ENCODE assay signal across 15 cellular contexts in the genomic region with DNA sequence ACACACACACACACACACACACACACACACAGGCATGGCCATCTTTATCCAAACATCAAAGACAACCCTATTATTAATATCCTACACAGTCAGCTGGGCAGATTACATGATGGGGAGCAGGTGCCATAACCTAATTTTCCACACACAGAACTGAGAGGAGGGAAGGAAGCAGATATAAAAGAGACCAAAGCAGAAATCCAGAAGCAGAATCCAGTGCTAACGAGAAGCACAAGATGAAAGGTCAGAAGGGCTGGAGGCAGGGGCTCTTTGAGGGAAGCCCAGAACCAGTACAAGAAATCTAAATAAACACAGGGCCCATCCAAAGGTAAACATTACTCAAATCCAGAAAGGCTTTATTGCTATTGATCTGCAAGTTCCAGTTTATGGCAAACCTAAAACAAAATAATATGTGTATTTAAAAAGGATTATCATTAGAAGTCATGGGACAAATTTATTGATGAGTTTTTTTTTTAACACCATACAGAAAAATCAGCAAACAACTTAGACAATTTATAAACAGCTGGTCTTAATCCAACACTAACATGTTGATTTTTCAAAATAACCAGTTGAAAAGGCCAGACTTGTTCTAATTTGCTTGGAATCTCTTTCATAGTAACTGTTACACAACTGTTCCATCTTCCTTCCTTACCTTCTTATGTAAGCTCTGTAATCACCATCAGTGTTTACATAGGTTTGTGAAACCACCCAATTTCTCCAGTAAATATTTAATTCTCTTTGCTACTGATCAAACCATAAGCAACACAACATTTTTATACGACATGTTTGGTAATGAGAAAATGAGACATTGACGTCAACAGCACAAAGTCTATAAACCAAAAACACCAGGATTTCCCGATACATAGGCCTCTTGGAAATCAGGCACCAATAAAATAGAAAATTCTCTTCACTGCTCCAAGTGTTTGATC. TPM values are rescaled to one million over a fixed set of nuclear protein-coding genes. Genes with fewer than 3 reads are reported as not detected.
DNase-seq lines count a peak whose midpoint lies in the region; ATAC-seq and TF ChIP-seq lines count a peak whose summit lies in the region.
"Had no signal": no experiment of that assay in that cellular context is flagged by ENCODE, and none has a peak within 500 bp of the region (broad histone marks: within the 10 kb centered on the region; RNA-seq: fewer than 3 reads in every experiment).

No MANE protein-coding gene starts in this region.

- no peak for ATAC-seq in WTC11
- no peak for ATAC-seq in stimulated activated memory B cell treated with anti-CD40 and anti-IgM and Interleukin-4, amounts not matched to agents 10 μg/mL and 1 μg/mL and 100 μg/mL, for 72 hours
- ATAC-seq: mucosa of descending colon, Panc1 had no signal

- POLR2A ChIA-PET in WTC11 (lab: Charles Lee), result interaction anchor here (1.1 kb wide), 1 partner anchor 208 kb away, joined by 4 read pairs; no protein-coding TSS in a partner anchor

- H3K4me3 ChIP-seq in right atrium auricular region, result no peak overlapping the region
- H3K4me3 ChIP-seq: BLaER1, mucosa of descending colon, transverse colon had no signal

- H3K27ac Mint-ChIP-seq in WTC11 (no peak overlapping the region; the same call in 1 of the 2 replicates), glutamatergic neuron (ENCODE audit: unreplicated experiment) (peak overlapping the region; percentile 24)
- H3K27ac Mint-ChIP-seq in stimulated activated memory B cell treated with anti-CD40 and anti-IgM and Interleukin-4, amounts not matched to agents 10 μg/mL and 1 μg/mL and 100 μg/mL, for 72 hours, result peak overlapping the region; percentile 62

- H3K27ac ChIP-seq in right atrium auricular region, result no peak overlapping the region
- H3K27ac ChIP-seq: BLaER1 had no signal

- TF ChIP-seq CTCF in WTC11 (IDR thresholded peaks at IDR 0.05) (no peak), glutamatergic neuron (IDR thresholded peaks at IDR 0.05; ENCODE audit: partially characterized antibody, unreplicated experiment) (no peak), right atrium auricular region (IDR thresholded peaks at IDR 0.05) (no peak)

- H3K4me3 Mint-ChIP-seq in WTC11 (no peak overlapping the region), glutamatergic neuron (ENCODE audit: unreplicated experiment) (no peak overlapping the region)
- no peak overlapping the region for H3K4me3 Mint-ChIP-seq in stimulated activated memory B cell treated with anti-CD40 and anti-IgM and Interleukin-4, amounts not matched to agents 10 μg/mL and 1 μg/mL and 100 μg/mL, for 72 hours

- DNase-seq in HuH-7.5 (ENCODE audit: low spot score), result peak; percentile 42
- DNase-seq in WTC11 (ENCODE audit: low spot score), result no peak
- no peak for DNase-seq in glutamatergic neuron
- DNase-seq in right atrium auricular region (ENCODE audit: low spot score), result no peak
- no peak for DNase-seq in NCI-H446 (lab: John Stamatoyannopoulos, UW)
- DNase-seq in COR-L47 (lab: John Stamatoyannopoulos, UW), result no peak
- DNase-seq: activated CD4-positive, alpha-beta T cell treated with anti-CD3 and anti-CD28 coated beads for 48 hours; aorta; mucosa of descending colon; MV-4-11; NCI-H345; transverse colon had no signal

- no peaks in the 10 kb centered on the region for H3K27me3 ChIP-seq in right atrium auricular region
- H3K27me3 ChIP-seq: BLaER1, transverse colon had no signal

- H3K36me3 ChIP-seq in right atrium auricular region, result peaks cover 7% of the 10 kb centered on the region
- H3K36me3 ChIP-seq: transverse colon had no signal

- H3K27me3 Mint-ChIP-seq in WTC11 (ENCODE audit: low read depth), result no peaks in the 10 kb centered on the region
- H3K27me3 Mint-ChIP-seq in glutamatergic neuron (ENCODE audit: unreplicated experiment), result no peaks in the 10 kb centered on the region
- no peaks in the 10 kb centered on the region for H3K27me3 Mint-ChIP-seq in stimulated activated memory B cell treated with anti-CD40 and anti-IgM and Interleukin-4, amounts not matched to agents 10 μg/mL and 1 μg/mL and 100 μg/mL, for 72 hours

- no peaks in the 10 kb centered on the region for H3K9me3 Mint-ChIP-seq in WTC11
- no peaks in the 10 kb centered on the region for H3K9me3 Mint-ChIP-seq in glutamatergic neuron (ENCODE audit: unreplicated experiment)
- H3K9me3 Mint-ChIP-seq in stimulated activated memory B cell treated with anti-CD40 and anti-IgM and Interleukin-4, amounts not matched to agents 10 μg/mL and 1 μg/mL and 100 μg/mL, for 72 hours, result no peaks in the 10 kb centered on the region

- H3K36me3 Mint-ChIP-seq in WTC11, result peaks cover 11% of the 10 kb centered on the region
- peaks cover 4% of the 10 kb centered on the region for H3K36me3 Mint-ChIP-seq in glutamatergic neuron (ENCODE audit: unreplicated experiment)
- peaks cover 62% of the 10 kb centered on the region for H3K36me3 Mint-ChIP-seq in stimulated activated memory B cell treated with anti-CD40 and anti-IgM and Interleukin-4, amounts not matched to agents 10 μg/mL and 1 μg/mL and 100 μg/mL, for 72 hours

- peaks cover 0 to 6% of the 10 kb centered on the region in 2 donors for H3K4me1 ChIP-seq in right atrium auricular region
- H3K4me1 ChIP-seq: BLaER1 had no signal

- H3K9me3 ChIP-seq in right atrium auricular region, result no peaks in the 10 kb centered on the region
- H3K9me3 ChIP-seq: BLaER1, mucosa of descending colon, transverse colon had no signal

- CTCF ChIA-PET in WTC11 (lab: Charles Lee), result interaction anchor here (0.9 to 1.6 kb wide), 4 partner anchors 31 to 243 kb away, joined by 3 to 5 read pairs (median 4); no protein-coding TSS in a partner anchor

- peaks cover 21% of the 10 kb centered on the region for H3K4me1 Mint-ChIP-seq in WTC11
- peaks cover 2% of the 10 kb centered on the region for H3K4me1 Mint-ChIP-seq in glutamatergic neuron (ENCODE audit: low read depth, unreplicated experiment)
- peaks cover 56% of the 10 kb centered on the region for H3K4me1 Mint-ChIP-seq in stimulated activated memory B cell treated with anti-CD40 and anti-IgM and Interleukin-4, amounts not matched to agents 10 μg/mL and 1 μg/mL and 100 μg/mL, for 72 hours

TF ChIP-seq in WTC11, 78 proteins besides CTCF, POLR2A, EP300 and RAD21:
- TF ChIP-seq SMAD4 (CRISPR knock-in tag; IDR thresholded peaks at IDR 0.05) (no peak), GABPB1 (CRISPR knock-in tag; IDR thresholded peaks at IDR 0.05) (peak; percentile 83)

RNA-seq across cellular contexts. Expression of a gene that starts 34.2 kb away (rescaled TPM):
- total RNA-seq in WTC11 (2021) (10.7 to 14.5 TPM (median 12.0 TPM) in 3 replicates), glutamatergic neuron (ENCODE audit: unreplicated experiment) (20.4 TPM), right atrium auricular region (10 to 100 TPM in 1 of 2 donors, 1 to 10 TPM in 1; 9.8 to 10.8 TPM)
